ENCODE assay signal across 22 cellular contexts in the genomic region with DNA sequence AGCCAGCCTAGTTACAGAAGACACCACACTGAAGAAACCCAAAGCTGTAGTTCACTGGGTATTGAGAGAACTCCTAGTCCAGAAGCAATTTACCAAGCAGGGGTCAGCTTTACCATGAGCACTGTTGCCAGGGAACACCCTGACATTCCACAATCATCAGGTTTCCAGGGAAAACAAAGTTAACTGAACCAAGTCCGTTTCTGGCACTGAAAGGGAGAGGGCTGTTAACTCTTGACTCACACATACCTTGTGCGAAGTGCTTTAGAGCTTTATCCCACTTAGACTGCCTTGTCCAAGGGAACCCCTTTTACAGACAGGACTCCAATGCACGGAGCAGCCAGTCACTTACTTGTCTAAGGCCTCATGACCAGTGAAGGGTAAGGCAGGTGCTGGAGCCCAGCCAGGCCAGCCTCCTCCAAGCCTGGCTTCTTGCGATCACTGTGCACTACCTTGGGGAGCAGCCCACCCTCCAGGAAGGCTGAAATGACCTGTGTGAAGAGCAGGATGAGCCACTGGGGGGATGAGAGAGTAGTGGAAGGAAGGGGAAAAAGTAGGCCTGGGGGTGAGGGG. TPM values are rescaled to one million over a fixed set of nuclear protein-coding genes. Genes with fewer than 3 reads are reported as not detected.
DNase-seq lines count a peak whose midpoint lies in the region; ATAC-seq and TF ChIP-seq lines count a peak whose summit lies in the region.
"Had no signal": no experiment of that assay in that cellular context is flagged by ENCODE, and none has a peak within 500 bp of the region (broad histone marks: within the 10 kb centered on the region; RNA-seq: fewer than 3 reads in every experiment).

No MANE protein-coding gene starts in this region.

- no peaks in the 10 kb centered on the region for H3K9me3 Mint-ChIP-seq in mesothelial cell of epicardium
- no peaks in the 10 kb centered on the region for H3K9me3 Mint-ChIP-seq in activated CD8-positive, alpha-beta T cell treated with anti-CD3 and anti-CD28 coated beads, Interleukin-2, amount 10 ng/mL, durations not matched to agents 7 days and 5 days (ENCODE audit: insufficient read depth)
- H3K9me3 Mint-ChIP-seq: activated naive CD4-positive, alpha-beta T cell treated with anti-CD3 and anti-CD28 coated beads for 36 hours; stimulated activated memory B cell treated with anti-CD40 and anti-IgM and Interleukin-4, amounts not matched to agents 10 μg/mL and 1 μg/mL and 100 μg/mL, for 72 hours had no signal

- H3K4me1 ChIP-seq in left ventricle myocardium inferior (peaks cover 83% of the 10 kb centered on the region), right cardiac atrium (ENCODE audit: control insufficient read depth, insufficient read depth, low read length) (peaks cover 13% of the 10 kb centered on the region), tibial artery (peaks cover 0 to 58% (median 34%) of the 10 kb centered on the region in 4 donors)
- H3K4me1 ChIP-seq: breast epithelium had no signal

- no peak for ATAC-seq in right cardiac atrium
- peak; percentile 51 for ATAC-seq in omental fat pad (ENCODE audit: low FRiP score)
- no peak for ATAC-seq in HG03521 (IDR thresholded peaks at IDR 0.05; ENCODE audit: unreplicated experiment)
- ATAC-seq in activated CD8-positive, alpha-beta T cell treated with anti-CD3 and anti-CD28 coated beads, Interleukin-2, amount 10 ng/mL, durations not matched to agents 7 days and 5 days = no peak
- ATAC-seq: esophagus mucosa, K562 had no signal

- H3K27me3 ChIP-seq in left ventricle myocardium inferior (ENCODE audit: low read depth) (no peaks in the 10 kb centered on the region), right cardiac atrium (ENCODE audit: control insufficient read depth, insufficient read depth) (no peaks in the 10 kb centered on the region), tibial artery (no peaks in the 10 kb centered on the region)
- H3K27me3 ChIP-seq: breast epithelium, dorsolateral prefrontal cortex had no signal

- H3K4me3 ChIP-seq in left ventricle myocardium inferior (no peak overlapping the region), right cardiac atrium (ENCODE audit: low read length) (no peak overlapping the region), epithelial cell of proximal tubule (ENCODE audit: low read depth, low read length) (no peak overlapping the region), tibial artery (no peak overlapping the region)
- H3K4me3 ChIP-seq: breast epithelium, dorsolateral prefrontal cortex, K562, SK-N-MC had no signal

- H3K27me3 Mint-ChIP-seq in mesothelial cell of epicardium (ENCODE audit: low read depth) = peaks cover 22% of the 10 kb centered on the region
- H3K27me3 Mint-ChIP-seq in activated CD8-positive, alpha-beta T cell treated with anti-CD3 and anti-CD28 coated beads, Interleukin-2, amount 10 ng/mL, durations not matched to agents 7 days and 5 days (ENCODE audit: low read depth) = peaks cover 24% of the 10 kb centered on the region
- H3K27me3 Mint-ChIP-seq: stimulated activated memory B cell treated with anti-CD40 and anti-IgM and Interleukin-4, amounts not matched to agents 10 μg/mL and 1 μg/mL and 100 μg/mL, for 72 hours had no signal

- no peaks in the 10 kb centered on the region for H3K9me3 ChIP-seq in left ventricle myocardium inferior (replicated peaks)
- H3K9me3 ChIP-seq in right cardiac atrium (ENCODE audit: control insufficient read depth, low read length) = no peaks in the 10 kb centered on the region
- no peaks in the 10 kb centered on the region for H3K9me3 ChIP-seq in tibial artery
- H3K9me3 ChIP-seq: breast epithelium had no signal

- CTCF ChIA-PET in activated CD8-positive, alpha-beta T cell treated with anti-CD3 and anti-CD28 coated beads, Interleukin-2, amount 10 ng/mL, durations not matched to agents 7 days and 5 days (lab: Charles Lee) = no interaction called here

- H3K4me3 Mint-ChIP-seq in mesothelial cell of epicardium = no peak overlapping the region
- no peak overlapping the region for H3K4me3 Mint-ChIP-seq in activated CD8-positive, alpha-beta T cell treated with anti-CD3 and anti-CD28 coated beads, Interleukin-2, amount 10 ng/mL, durations not matched to agents 7 days and 5 days
- H3K4me3 Mint-ChIP-seq: activated naive CD4-positive, alpha-beta T cell treated with anti-CD3 and anti-CD28 coated beads for 36 hours; stimulated activated memory B cell treated with anti-CD40 and anti-IgM and Interleukin-4, amounts not matched to agents 10 μg/mL and 1 μg/mL and 100 μg/mL, for 72 hours had no signal

- 61% methylated on average over 4 of the region's 4 CpGs for WGBS in right cardiac atrium

- H3K36me3 Mint-ChIP-seq in mesothelial cell of epicardium = no peaks in the 10 kb centered on the region
- H3K36me3 Mint-ChIP-seq in activated CD8-positive, alpha-beta T cell treated with anti-CD3 and anti-CD28 coated beads, Interleukin-2, amount 10 ng/mL, durations not matched to agents 7 days and 5 days (ENCODE audit: low read depth) = no peaks in the 10 kb centered on the region
- H3K36me3 Mint-ChIP-seq: stimulated activated memory B cell treated with anti-CD40 and anti-IgM and Interleukin-4, amounts not matched to agents 10 μg/mL and 1 μg/mL and 100 μg/mL, for 72 hours had no signal

- no peak for DNase-seq in left ventricle myocardium inferior
- no peak for DNase-seq in right cardiac atrium
- peak; percentile 87 for DNase-seq in epithelial cell of proximal tubule (ENCODE audit: low read depth)
- no peak for DNase-seq in omental fat pad (ENCODE audit: low spot score)
- no peak for DNase-seq in tibial artery
- DNase-seq in mesothelial cell of epicardium (ENCODE audit: low spot score in 2 of 2, unreplicated experiment in 2 of 2) = no peak
- no peak for DNase-seq in activated CD8-positive, alpha-beta T cell treated with anti-CD3 and anti-CD28 coated beads, Interleukin-2, amount 10 ng/mL, durations not matched to agents 7 days and 5 days
- DNase-seq: activated CD4-positive, alpha-beta T cell treated with anti-CD3 and anti-CD28 coated beads for 48 hours; activated naive CD4-positive, alpha-beta T cell treated with anti-CD3 and anti-CD28 coated beads for 36 hours; dorsolateral prefrontal cortex; head of caudate nucleus; islet precursor cell; NCI-H2081 treated with DMSO at 0.1 percent for 48 hours; NCI-H526 treated with DMSO at 0.1 percent for 48 hours; occipital lobe; OCI-M1 had no signal

- TF ChIP-seq CTCF in left ventricle myocardium inferior (IDR thresholded peaks at IDR 0.05; ENCODE audit: borderline replicate concordance) = no peak
- no peak for TF ChIP-seq CTCF in epithelial cell of proximal tubule (conservative IDR thresholded peaks at IDR 0.05; ENCODE audit: low read depth, low read length)
- no peak for TF ChIP-seq CTCF in omental fat pad (IDR thresholded peaks at IDR 0.05)
- no peak for TF ChIP-seq CTCF in tibial artery (IDR thresholded peaks at IDR 0.05)
- no peak for TF ChIP-seq CTCF in mesothelial cell of epicardium (IDR thresholded peaks at IDR 0.05; ENCODE audit: unreplicated experiment)

- H3K27ac ChIP-seq in left ventricle myocardium inferior (replicated peaks) = peak overlapping the region; percentile 86
- H3K27ac ChIP-seq in right cardiac atrium (ENCODE audit: low read length) = no peak overlapping the region
- H3K27ac ChIP-seq in tibial artery = peak overlapping the region; percentile 36 to 53
- H3K27ac ChIP-seq: breast epithelium, dorsolateral prefrontal cortex, SK-N-MC had no signal

- POLR2A ChIA-PET in activated CD8-positive, alpha-beta T cell treated with anti-CD3 and anti-CD28 coated beads, Interleukin-2, amount 10 ng/mL, durations not matched to agents 7 days and 5 days (lab: Charles Lee) = no interaction called here

- peaks cover 35% of the 10 kb centered on the region for H3K4me1 Mint-ChIP-seq in mesothelial cell of epicardium
- H3K4me1 Mint-ChIP-seq in activated CD8-positive, alpha-beta T cell treated with anti-CD3 and anti-CD28 coated beads, Interleukin-2, amount 10 ng/mL, durations not matched to agents 7 days and 5 days (ENCODE audit: low read depth) = no peaks in the 10 kb centered on the region
- H3K4me1 Mint-ChIP-seq: stimulated activated memory B cell treated with anti-CD40 and anti-IgM and Interleukin-4, amounts not matched to agents 10 μg/mL and 1 μg/mL and 100 μg/mL, for 72 hours had no signal

- H3K36me3 ChIP-seq in left ventricle myocardium inferior = no peaks in the 10 kb centered on the region
- peaks cover 0 to under 1% (median 0%) of the 10 kb centered on the region in 3 donors for H3K36me3 ChIP-seq in tibial artery
- H3K36me3 ChIP-seq: breast epithelium had no signal

- H3K27ac Mint-ChIP-seq in mesothelial cell of epicardium = no peak overlapping the region
- no peak overlapping the region for H3K27ac Mint-ChIP-seq in activated CD8-positive, alpha-beta T cell treated with anti-CD3 and anti-CD28 coated beads, Interleukin-2, amount 10 ng/mL, durations not matched to agents 7 days and 5 days
- H3K27ac Mint-ChIP-seq: activated naive CD4-positive, alpha-beta T cell treated with anti-CD3 and anti-CD28 coated beads for 36 hours; stimulated activated memory B cell treated with anti-CD40 and anti-IgM and Interleukin-4, amounts not matched to agents 10 μg/mL and 1 μg/mL and 100 μg/mL, for 72 hours had no signal

- intact Hi-C loops in left ventricle myocardium inferior (cut with micrococcal nuclease) (no loop called here), right cardiac atrium (cut with DNase I) (no loop called here), tibial artery (cut with DNase I; ENCODE audit: low total_unique reads) (no loop called here)

RNA-seq across cellular contexts. Expression of a gene that starts 53.9 kb away (rescaled TPM):
- total RNA-seq in left ventricle myocardium inferior = 30.2 TPM
- total RNA-seq in right cardiac atrium = 10 to 100 TPM; 22.5 to 34.4 (median 26.7) TPM
- polyA plus RNA-seq in right cardiac atrium = 16.5 TPM
- 0.35 and 2.2 TPM in 2 replicates for total RNA-seq in epithelial cell of proximal tubule
- 10 to 100 TPM in 1 of 4 donors, 1 to 10 TPM in 3; 2.5 to 15.4 (median 4.3) TPM for total RNA-seq in omental fat pad
- total RNA-seq in mesothelial cell of epicardium = 1.1 to 1.9 TPM (median 1.8 TPM) in 3 replicates
- under 1 TPM in 1 of 2 experiments, not detected in 1; 0.21 TPM for total RNA-seq in activated CD8-positive, alpha-beta T cell treated with anti-CD3 and anti-CD28 coated beads, Interleukin-2, amount 10 ng/mL, durations not matched to agents 7 days and 5 days
